Comparison of ENCODE assay signal across 1 cellular context in genomic region chr16:21638573-21638975, GRCh38.
TF ChIP-seq lines count a peak whose summit lies in the region.

No MANE protein-coding gene starts in this region.

TF ChIP-seq in HepG2, 621 proteins besides CTCF, POLR2A, EP300 and RAD21 (continued from another document):
- TF ChIP-seq ZNF407 (CRISPR knock-in tag; IDR thresholded peaks at IDR 0.05; ENCODE audit: not compliant biosample characterization) (no peak), ZBTB25 (CRISPR knock-in tag; IDR thresholded peaks at IDR 0.05) (peak; percentile 42; the same call in 1 of the 2 replicates)
